Comparison of ENCODE assay signal across 8 cellular contexts in the genomic region with DNA sequence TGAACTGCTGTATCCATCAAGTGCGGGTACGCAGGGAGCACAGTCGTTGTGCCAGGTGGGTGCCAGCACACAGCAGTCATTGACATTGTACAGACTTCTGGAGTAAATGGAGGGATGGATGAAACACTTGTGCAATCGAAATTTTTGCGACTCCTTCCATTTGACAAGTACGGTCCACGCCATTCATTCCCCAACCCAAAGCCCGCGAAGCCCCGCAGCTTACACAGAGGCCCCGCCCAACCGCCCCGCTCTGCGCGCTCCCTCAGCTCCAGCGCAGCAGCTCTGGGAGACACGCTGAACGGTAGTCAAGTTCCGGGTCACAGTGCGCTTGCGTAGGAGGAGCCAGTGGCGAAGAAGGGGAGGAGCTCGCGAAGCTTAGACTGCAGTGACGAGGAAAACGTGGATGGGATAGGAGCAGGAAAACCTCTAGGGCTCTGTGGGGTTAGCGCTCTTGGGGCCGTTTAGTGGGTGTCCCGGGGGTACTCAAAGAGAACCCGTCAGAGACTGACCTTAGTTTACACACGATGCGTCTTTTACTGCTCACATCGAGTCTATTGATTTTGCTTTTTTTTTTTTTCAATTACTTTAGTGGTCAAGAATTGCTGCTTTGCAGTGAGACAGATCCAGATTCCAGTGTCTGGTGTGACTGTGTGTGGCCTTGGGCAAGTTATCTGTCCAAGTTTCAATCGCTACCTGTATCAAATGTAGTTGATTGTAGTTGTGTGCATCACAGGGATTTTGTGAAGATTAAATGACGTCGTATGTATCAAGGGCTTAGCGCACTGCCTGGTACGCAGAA. TPM values are rescaled to one million over a fixed set of nuclear protein-coding genes. Genes with fewer than 3 reads are reported as not detected.
A peak's percentile ranks its signal among the peaks of the same experiment; 100 is the strongest.
DNase-seq lines count a peak whose midpoint lies in the region; ATAC-seq and TF ChIP-seq lines count a peak whose summit lies in the region.

No MANE protein-coding gene starts in this region.

- H3K27me3 Mint-ChIP-seq in neural crest cell (ENCODE audit: low read depth): peaks cover 2% of the 10 kb centered on the region
- H3K27me3 Mint-ChIP-seq in stimulated activated naive CD8-positive, alpha-beta T cell treated with anti-CD3 and anti-CD28 coated beads, Interleukin-15, amount 100 ng/mL, for 72 hours: peaks cover 30% of the 10 kb centered on the region

- peak; percentile 100 for ATAC-seq in GM21825 (IDR thresholded peaks at IDR 0.05; ENCODE audit: unreplicated experiment)
- peak; percentile 100 for ATAC-seq in foreskin keratinocyte
- peak; percentile 100 for ATAC-seq in stimulated activated naive CD8-positive, alpha-beta T cell treated with anti-CD3 and anti-CD28 coated beads, Interleukin-15, amount 100 ng/mL, for 72 hours

- DNase-seq in DMS79 treated with DMSO at 0.1 percent for 48 hours (lab: John Stamatoyannopoulos, UW): peak; percentile 86
- peak; percentile 77 for DNase-seq in LHCN-M2 (ENCODE audit: low read depth)
- peak; percentile 86 for DNase-seq in RPMI8226
- peak; percentile 49 for DNase-seq in activated gamma-delta T cell (lab: John Stamatoyannopoulos, UW)
- DNase-seq in foreskin keratinocyte: peak; percentile 68 to 84
- peak; percentile 77 for DNase-seq in neural crest cell (ENCODE audit: low read depth, low spot score)
- peak; percentile 75 to 88 for DNase-seq in stimulated activated naive CD8-positive, alpha-beta T cell treated with anti-CD3 and anti-CD28 coated beads, Interleukin-15, amount 100 ng/mL, for 72 hours

- H3K27ac ChIP-seq in foreskin keratinocyte: no peak overlapping the region

- TF ChIP-seq CTCF in foreskin keratinocyte (conservative IDR thresholded peaks at IDR 0.05) (no peak), neural crest cell (conservative IDR thresholded peaks at IDR 0.05) (no peak)

- peak overlapping the region; percentile 90 for H3K4me3 Mint-ChIP-seq in neural crest cell
- peak overlapping the region; percentile 79 to 84 for H3K4me3 Mint-ChIP-seq in stimulated activated naive CD8-positive, alpha-beta T cell treated with anti-CD3 and anti-CD28 coated beads, Interleukin-15, amount 100 ng/mL, for 72 hours

- peaks cover 13% of the 10 kb centered on the region for H3K4me1 Mint-ChIP-seq in neural crest cell
- peaks cover 15% of the 10 kb centered on the region for H3K4me1 Mint-ChIP-seq in stimulated activated naive CD8-positive, alpha-beta T cell treated with anti-CD3 and anti-CD28 coated beads, Interleukin-15, amount 100 ng/mL, for 72 hours

- peak overlapping the region; percentile 71 for H3K27ac Mint-ChIP-seq in neural crest cell (ENCODE audit: unreplicated experiment)
- peak overlapping the region; percentile 59 to 66 for H3K27ac Mint-ChIP-seq in stimulated activated naive CD8-positive, alpha-beta T cell treated with anti-CD3 and anti-CD28 coated beads, Interleukin-15, amount 100 ng/mL, for 72 hours

- H3K27me3 ChIP-seq in foreskin keratinocyte: no peaks in the 10 kb centered on the region

- peaks cover 2% of the 10 kb centered on the region for H3K36me3 Mint-ChIP-seq in neural crest cell (ENCODE audit: low read depth)

- H3K4me1 ChIP-seq in foreskin keratinocyte: no peaks in the 10 kb centered on the region

- H3K9me3 Mint-ChIP-seq in neural crest cell: peaks cover 12% of the 10 kb centered on the region
- H3K9me3 Mint-ChIP-seq in stimulated activated naive CD8-positive, alpha-beta T cell treated with anti-CD3 and anti-CD28 coated beads, Interleukin-15, amount 100 ng/mL, for 72 hours: no peaks in the 10 kb centered on the region

RNA-seq across cellular contexts. Expression of a gene that starts 15.3 kb away (rescaled TPM):
- total RNA-seq in LHCN-M2 (2014; rRNA removed): 84.2 and 91.1 TPM in 2 replicates
- polyA plus RNA-seq in LHCN-M2 (2012): 49.7 TPM
- 92.7 and 94.4 TPM in 2 replicates for total RNA-seq in foreskin keratinocyte
- 78.4 and 80.8 TPM in 2 replicates for polyA plus RNA-seq in foreskin keratinocyte
- 44.6 and 50.1 TPM in 2 replicates for total RNA-seq in neural crest cell

RNA-seq across cellular contexts. Expression of a gene that starts 58.9 kb away (rescaled TPM):
- total RNA-seq in LHCN-M2 (2014; rRNA removed) (47.5 and 48.7 TPM in 2 replicates), foreskin keratinocyte (39.4 and 40.0 TPM in 2 replicates), neural crest cell (42.2 and 44.2 TPM in 2 replicates)
- polyA plus RNA-seq in LHCN-M2 (2012): 16.0 TPM
- polyA plus RNA-seq in foreskin keratinocyte: 20.9 and 23.3 TPM in 2 replicates
